ENCODE assay signal across 12 cellular contexts in genomic region chr10:15189133-15189881, GRCh38. TPM values are rescaled to one million over a fixed set of nuclear protein-coding genes. Genes with fewer than 3 reads are reported as not detected.
DNase-seq lines count a peak whose midpoint lies in the region; ATAC-seq and TF ChIP-seq lines count a peak whose summit lies in the region.
"Had no signal": no experiment of that assay in that cellular context is flagged by ENCODE, and none has a peak within 500 bp of the region (broad histone marks: within the 10 kb centered on the region; RNA-seq: fewer than 3 reads in every experiment).

No MANE protein-coding gene starts in this region.

- no peaks in the 10 kb centered on the region for H3K9me3 ChIP-seq in lower lobe of right lung
- H3K9me3 ChIP-seq: tibial artery had no signal

- intact Hi-C loops in activated CD4-positive, alpha-beta T cell treated with anti-CD3 and anti-CD28 coated beads, Interleukin-2, amount 10 ng/mL, durations not matched to agents 24 days and 14 days (cut with micrococcal nuclease), result no loop called here
- intact Hi-C loops in lower lobe of right lung (cut with DNase I), result no loop called here

- POLR2A ChIA-PET in T-cell (lab: Charles Lee), result interaction anchor here in 1 of 2 donors (0.6 kb wide), 2 partner anchors 16 to 21 kb away, joined by 4 to 7 read pairs; partner anchors contain the start of gene NMT2

- no peak overlapping the region for H3K4me3 ChIP-seq in lower lobe of right lung
- H3K4me3 ChIP-seq: tibial artery had no signal

- H3K27ac ChIP-seq in lower lobe of right lung, result no peak overlapping the region
- H3K27ac ChIP-seq: tibial artery had no signal

- H3K27ac Mint-ChIP-seq in activated CD4-positive, alpha-beta T cell treated with anti-CD3 and anti-CD28 coated beads, Interleukin-2, amount 10 ng/mL, durations not matched to agents 24 days and 14 days, result no peak overlapping the region
- H3K27ac Mint-ChIP-seq in T-cell, result peak overlapping the region; percentile 68 to 74

- no peaks in the 10 kb centered on the region for H3K4me1 ChIP-seq in lower lobe of right lung
- H3K4me1 ChIP-seq: tibial artery had no signal

- H3K9me3 Mint-ChIP-seq in activated CD4-positive, alpha-beta T cell treated with anti-CD3 and anti-CD28 coated beads, Interleukin-2, amount 10 ng/mL, durations not matched to agents 24 days and 14 days, result peaks cover 11% of the 10 kb centered on the region
- no peaks in the 10 kb centered on the region for H3K9me3 Mint-ChIP-seq in T-cell

- TF ChIP-seq CTCF in lower lobe of right lung (IDR thresholded peaks at IDR 0.05), result no peak

- peaks cover 39% of the 10 kb centered on the region for H3K4me1 Mint-ChIP-seq in activated CD4-positive, alpha-beta T cell treated with anti-CD3 and anti-CD28 coated beads, Interleukin-2, amount 10 ng/mL, durations not matched to agents 24 days and 14 days
- peaks cover 43 to 59% (median 52%) of the 10 kb centered on the region in 3 donors for H3K4me1 Mint-ChIP-seq in T-cell

- DNase-seq in activated CD4-positive, alpha-beta T cell treated with anti-CD3 and anti-CD28 coated beads, Interleukin-2, amount 10 ng/mL, durations not matched to agents 24 days and 14 days, result no peak
- no peak for DNase-seq in activated CD4-positive, alpha-beta T cell treated with anti-CD3 and anti-CD28 coated beads for 48 hours
- DNase-seq in T-cell (no peak), germinal center (ENCODE audit: low spot score) (peak; percentile 33), lower lobe of right lung (no peak)
- DNase-seq in stimulated activated CD4-positive, alpha-beta T cell treated with anti-CD3 and anti-CD28 coated beads, Interleukin-4, amount 100 ng/mL, for 1 hour, result no peak
- no peak for DNase-seq in effector CD4-positive, alpha-beta T cell
- DNase-seq: foreskin melanocyte, NCI-H2029 treated with DMSO at 0.1 percent for 48 hours, NCI-H526 treated with DMSO at 0.1 percent for 48 hours, tibial artery had no signal

- no peaks in the 10 kb centered on the region for H3K27me3 ChIP-seq in lower lobe of right lung (ENCODE audit: low read depth)
- H3K27me3 ChIP-seq: tibial artery had no signal

- CTCF ChIA-PET in T-cell (lab: Charles Lee), result interaction anchor here in 1 of 2 donors (0.6 to 0.8 kb wide), 2 partner anchors 59 to 231 kb away, joined by 3 to 7 read pairs; no protein-coding TSS in a partner anchor

- ATAC-seq in HG02678 (IDR thresholded peaks at IDR 0.05; ENCODE audit: unreplicated experiment) (peak; percentile 44), T-cell (replicated peaks in 1 of 4) (no peak), lower lobe of right lung (no peak)

- no peaks in the 10 kb centered on the region for H3K36me3 ChIP-seq in lower lobe of right lung
- H3K36me3 ChIP-seq: tibial artery had no signal

- H3K4me3 Mint-ChIP-seq in activated CD4-positive, alpha-beta T cell treated with anti-CD3 and anti-CD28 coated beads, Interleukin-2, amount 10 ng/mL, durations not matched to agents 24 days and 14 days, result peak overlapping the region; percentile 47
- peak overlapping the region in 1 of 3 donors; percentile 25 for H3K4me3 Mint-ChIP-seq in T-cell

- peaks cover 10% of the 10 kb centered on the region for H3K36me3 Mint-ChIP-seq in activated CD4-positive, alpha-beta T cell treated with anti-CD3 and anti-CD28 coated beads, Interleukin-2, amount 10 ng/mL, durations not matched to agents 24 days and 14 days (ENCODE audit: low read depth)
- no peaks in the 10 kb centered on the region for H3K36me3 Mint-ChIP-seq in T-cell

- no peaks in the 10 kb centered on the region for H3K27me3 Mint-ChIP-seq in activated CD4-positive, alpha-beta T cell treated with anti-CD3 and anti-CD28 coated beads, Interleukin-2, amount 10 ng/mL, durations not matched to agents 24 days and 14 days
- no peaks in the 10 kb centered on the region for H3K27me3 Mint-ChIP-seq in T-cell

RNA-seq across cellular contexts. Expression of gene NMT2, which starts 20.8 kb away (rescaled TPM):
- total RNA-seq in activated CD4-positive, alpha-beta T cell treated with anti-CD3 and anti-CD28 coated beads, Interleukin-2, amount 10 ng/mL, durations not matched to agents 24 days and 14 days, result 13.7 and 14.1 TPM in 2 replicates
- total RNA-seq in T-cell (10 to 100 TPM; 35.5 to 80.4 (median 40.8) TPM), lower lobe of right lung (10.2 TPM)
